ENCODE assay signal across 8 cellular contexts in genomic region chr3:187743195-187744141, GRCh38. TPM values are rescaled to one million over a fixed set of nuclear protein-coding genes. Genes with fewer than 3 reads are reported as not detected.
DNase-seq lines count a peak whose midpoint lies in the region; ATAC-seq and TF ChIP-seq lines count a peak whose summit lies in the region.

No MANE protein-coding gene starts in this region.

- H3K9me3 ChIP-seq in ES-I3 (ENCODE audit: control insufficient read depth, insufficient read depth, low read length) (no peaks in the 10 kb centered on the region), gastroesophageal sphincter (no peaks in the 10 kb centered on the region), neuronal stem cell (replicated peaks in 1 of 2; ENCODE audit: control insufficient read depth in 2 of 2, insufficient read depth in 1 of 2, low read depth in 1 of 2, low read length in 2 of 2) (no peaks in the 10 kb centered on the region), upper lobe of right lung (no peaks in the 10 kb centered on the region)

- peak overlapping the region; percentile 92 for H3K4me2 ChIP-seq in neuronal stem cell (ENCODE audit: insufficient read depth, low read length, poor library complexity, severe bottlenecking)

- no peak overlapping the region for H3K14ac ChIP-seq in neuronal stem cell (ENCODE audit: low read length)

- no peak overlapping the region for H3K4ac ChIP-seq in neuronal stem cell (ENCODE audit: low read length)

- H2BK5ac ChIP-seq in neuronal stem cell (ENCODE audit: low read length): no peak overlapping the region

- H2BK120ac ChIP-seq in neuronal stem cell (ENCODE audit: low read depth, low read length): no peak overlapping the region

- H2AFZ ChIP-seq in neuronal stem cell (ENCODE audit: low read length): peak overlapping the region; percentile 78

- TF ChIP-seq CTCF in gastroesophageal sphincter (IDR thresholded peaks at IDR 0.05) (no peak), upper lobe of right lung (IDR thresholded peaks at IDR 0.05) (no peak)

- 3 to 4% methylated on average over 13 to 25 of the region's 45 CpGs for WGBS in gastroesophageal sphincter (ENCODE audit: low coverage in 1 of 2), 2 donors
- WGBS in neuronal stem cell (ENCODE audit: extremely low coverage in 2 of 2, insufficient read length in 2 of 2, insufficient replicate concordance in 1 of 2), 2 donors: no CpG with 5 or more reads among the region's 45 CpGs

- H3K4me1 ChIP-seq in ES-I3 (ENCODE audit: insufficient read depth, low read length) (peaks cover 14% of the 10 kb centered on the region), gastroesophageal sphincter (peaks cover 0 to 64% (median 3%) of the 10 kb centered on the region in 3 donors), neuronal stem cell (ENCODE audit: control insufficient read depth in 2 of 2, insufficient read depth in 1 of 2, low read depth in 1 of 2, low read length in 2 of 2) (peaks cover 10 to 21% of the 10 kb centered on the region in 2 donors), upper lobe of right lung (peaks cover 35% of the 10 kb centered on the region)

- peak overlapping the region; percentile 86 for H3K18ac ChIP-seq in neuronal stem cell (ENCODE audit: low read length)

- peak overlapping the region; percentile 79 for H3K9ac ChIP-seq in ES-I3 (ENCODE audit: low read depth, low read length)
- H3K9ac ChIP-seq in neuronal stem cell (ENCODE audit: low read depth, low read length, poor library complexity): peak overlapping the region; percentile 75

- TF ChIP-seq POLR2A in gastroesophageal sphincter (IDR thresholded peaks at IDR 0.05): peak; percentile 54 to 68

- peak overlapping the region; percentile 19 for H2BK15ac ChIP-seq in neuronal stem cell (ENCODE audit: low read length)

- peak overlapping the region; percentile 88 to 99 (median 96) for H3K27ac ChIP-seq in gastroesophageal sphincter
- no peak overlapping the region for H3K27ac ChIP-seq in neuronal stem cell (replicated peaks; ENCODE audit: low read length)
- H3K27ac ChIP-seq in upper lobe of right lung: peak overlapping the region; percentile 100

- intact Hi-C loops in upper lobe of right lung (cut with DNase I): loop anchor here (5.0 kb wide), 1 partner anchor 1209 kb away; no protein-coding TSS in a partner anchor

- no peak overlapping the region for H3K23ac ChIP-seq in neuronal stem cell (ENCODE audit: low read depth, low read length, poor library complexity)

- DNase-seq in NCI-H69 (lab: John Stamatoyannopoulos, UW) (peak; percentile 18), activated gamma-delta T cell (lab: John Stamatoyannopoulos, UW) (peak; percentile 29), neuronal stem cell (ENCODE audit: low spot score) (no peak), upper lobe of right lung (peak; percentile 92), COLO829 (ENCODE audit: low spot score) (no peak)

- H4K91ac ChIP-seq in neuronal stem cell (ENCODE audit: low read depth, low read length, poor library complexity): no peak overlapping the region

- H3K79me1 ChIP-seq in neuronal stem cell (ENCODE audit: low read depth, low read length): no peaks in the 10 kb centered on the region

- no peak overlapping the region for H2BK12ac ChIP-seq in neuronal stem cell (ENCODE audit: low read length)

- H3K4me3 ChIP-seq in gastroesophageal sphincter: peak overlapping the region; percentile 61 to 68
- H3K4me3 ChIP-seq in neuronal stem cell (ENCODE audit: low read length in 2 of 2): peak overlapping the region; percentile 85 to 91
- peak overlapping the region; percentile 74 for H3K4me3 ChIP-seq in upper lobe of right lung

- H3K36me3 ChIP-seq in ES-I3 (ENCODE audit: insufficient read depth, low read length) (no peaks in the 10 kb centered on the region), gastroesophageal sphincter (no peaks in the 10 kb centered on the region), neuronal stem cell (replicated peaks in 1 of 2; ENCODE audit: control insufficient read depth in 2 of 2, insufficient read depth in 2 of 2, low read length in 2 of 2) (no peaks in the 10 kb centered on the region), upper lobe of right lung (no peaks in the 10 kb centered on the region)

- no peak overlapping the region for H4K8ac ChIP-seq in neuronal stem cell (ENCODE audit: low read depth, low read length)

- no peaks in the 10 kb centered on the region for H3K27me3 ChIP-seq in gastroesophageal sphincter
- H3K27me3 ChIP-seq in neuronal stem cell (ENCODE audit: control insufficient read depth in 3 of 3, insufficient read depth in 3 of 3, low read depth in 1 of 3, low read length in 3 of 3): peaks cover 0 to 3% (median 0%) of the 10 kb centered on the region in 3 experiments
- no peaks in the 10 kb centered on the region for H3K27me3 ChIP-seq in upper lobe of right lung

- TF ChIP-seq EP300 in gastroesophageal sphincter (IDR thresholded peaks at IDR 0.05): no peak

- ATAC-seq in gastroesophageal sphincter: no peak
- peak; percentile 15 for ATAC-seq in upper lobe of right lung
- ATAC-seq in GM21723 (IDR thresholded peaks at IDR 0.05; ENCODE audit: unreplicated experiment): no peak

- no peak overlapping the region for H2AK5ac ChIP-seq in neuronal stem cell (ENCODE audit: low read depth, low read length)

RNA-seq across cellular contexts. Expression of gene BCL6, which starts 1.8 kb away (rescaled TPM):
- total RNA-seq in gastroesophageal sphincter (100 to 1,000 TPM in 3 of 4 donors, 10 to 100 TPM in 1; 60.0 to 146 (median 115) TPM), upper lobe of right lung (106 TPM)
- 12.1 TPM for polyA plus RNA-seq in neuronal stem cell (2013, experiment 1 of 2)
- polyA plus RNA-seq in neuronal stem cell (2013, experiment 2 of 2): 12.1 TPM

RNA-seq across cellular contexts. Expression of gene RTP2, which starts 41.1 kb away (rescaled TPM):
- total RNA-seq in gastroesophageal sphincter: not detected
- polyA plus RNA-seq in neuronal stem cell (2013, experiment 1 of 2): not detected
- not detected for polyA plus RNA-seq in neuronal stem cell (2013, experiment 2 of 2)
- not detected for total RNA-seq in upper lobe of right lung

Comparison
In these comparisons a context has a peak if more than half of its experiments do, and no peak if none do; other contexts are left out.
1. DNase-seq: peak in NCI-H69 (single experiment), activated gamma-delta T cell (single experiment) and upper lobe of right lung (single experiment); none in neuronal stem cell (single experiment) and COLO829 (single experiment).
2. Peak in every context shown above with its lines, with median percentiles within 50 percentile points of each other: H3K4me3 ChIP-seq.